In the genomic region with DNA sequence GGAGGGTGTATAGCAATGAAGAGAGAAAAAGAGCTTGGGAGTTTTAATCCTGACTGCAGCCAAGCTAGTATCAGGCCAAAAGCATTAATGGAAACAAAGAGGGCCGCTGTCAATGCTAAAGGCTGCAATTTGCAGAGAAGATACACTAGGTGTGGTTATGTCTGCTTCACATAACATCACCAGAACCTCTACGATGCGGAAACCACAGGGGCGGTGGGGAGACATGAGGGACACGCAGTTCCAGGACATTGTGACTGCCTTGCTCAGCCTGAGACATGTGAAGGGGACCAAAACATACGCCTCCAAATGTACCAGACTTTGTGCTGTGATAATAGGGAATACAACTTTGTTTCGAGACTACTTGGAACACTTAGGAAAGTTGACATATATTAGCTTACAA, we compare ENCODE assay signal across 21 cellular contexts.
A peak's percentile ranks its signal among the peaks of the same experiment; 100 is the strongest.
DNase-seq lines count a peak whose midpoint lies in the region; ATAC-seq and TF ChIP-seq lines count a peak whose summit lies in the region.
"Had no signal": no experiment of that assay in that cellular context is flagged by ENCODE, and none has a peak within 500 bp of the region (broad histone marks: within the 10 kb centered on the region; RNA-seq: fewer than 3 reads in every experiment).

No MANE protein-coding gene starts in this region.

- TF ChIP-seq EP300 in esophagus muscularis mucosa (IDR thresholded peaks at IDR 0.05), result no peak

- no peaks in the 10 kb centered on the region for H3K9me3 ChIP-seq in esophagus muscularis mucosa
- H3K9me3 ChIP-seq: MG63 had no signal

- H3K9me3 Mint-ChIP-seq in activated CD4-positive, alpha-beta T cell treated with anti-CD3 and anti-CD28 coated beads for 36 hours (ENCODE audit: low read depth), result no peaks in the 10 kb centered on the region
- H3K9me3 Mint-ChIP-seq in activated CD8-positive, alpha-beta memory T cell treated with anti-CD3 and anti-CD28 coated beads, Interleukin-2, amount 10 ng/mL, durations not matched to agents 7 days and 5 days (ENCODE audit: low read depth), result no peaks in the 10 kb centered on the region
- H3K9me3 Mint-ChIP-seq: activated T-helper 2 cell treated with anti-CD3 and anti-CD28 coated beads, Interferon-gamma antibody, Interleukin-2, Interleukin-4, amounts not matched to agents 10 μg/mL and 5 μg/mL and 100 μg/mL, durations not matched to agents 14 hours and 24 hours and 36 hours; neural crest cell had no signal

- TF ChIP-seq CTCF in esophagus muscularis mucosa (IDR thresholded peaks at IDR 0.05), result no peak

- no peak overlapping the region for H3K4me3 Mint-ChIP-seq in activated CD4-positive, alpha-beta T cell treated with anti-CD3 and anti-CD28 coated beads for 36 hours
- H3K4me3 Mint-ChIP-seq in activated CD8-positive, alpha-beta memory T cell treated with anti-CD3 and anti-CD28 coated beads, Interleukin-2, amount 10 ng/mL, durations not matched to agents 7 days and 5 days, result peak overlapping the region; percentile 3
- H3K4me3 Mint-ChIP-seq: neural crest cell had no signal

- no peak overlapping the region for H3K27ac Mint-ChIP-seq in activated CD4-positive, alpha-beta T cell treated with anti-CD3 and anti-CD28 coated beads for 36 hours
- H3K27ac Mint-ChIP-seq in activated CD8-positive, alpha-beta memory T cell treated with anti-CD3 and anti-CD28 coated beads, Interleukin-2, amount 10 ng/mL, durations not matched to agents 7 days and 5 days, result peak overlapping the region; percentile 71
- H3K27ac Mint-ChIP-seq: activated T-helper 2 cell treated with anti-CD3 and anti-CD28 coated beads, Interferon-gamma antibody, Interleukin-2, Interleukin-4, amounts not matched to agents 10 μg/mL and 5 μg/mL and 100 μg/mL, durations not matched to agents 14 hours and 24 hours and 36 hours had no signal

- no peak overlapping the region for H3K27ac ChIP-seq in esophagus muscularis mucosa (replicated peaks in 1 of 4)
- H3K27ac ChIP-seq: 22Rv1, hepatocyte had no signal

- peak; percentile 53 for DNase-seq in activated CD4-positive, alpha-beta T cell treated with anti-CD3 and anti-CD28 coated beads for 36 hours
- no peak for DNase-seq in activated CD4-positive, alpha-beta T cell treated with anti-CD3 and anti-CD28 coated beads for 1 hour
- DNase-seq in activated CD8-positive, alpha-beta memory T cell treated with anti-CD3 and anti-CD28 coated beads, Interleukin-2, amount 10 ng/mL, durations not matched to agents 7 days and 5 days, result peak; percentile 84
- peak; percentile 88 for DNase-seq in esophagus muscularis mucosa (ENCODE audit: extremely low spot score)
- peak; percentile 50 for DNase-seq in stimulated activated CD8-positive, alpha-beta memory T cell treated with anti-CD3 and anti-CD28 coated beads, Interleukin-4, amount 100 ng/mL, for 48 hours
- DNase-seq in cerebellum (ENCODE audit: low spot score), result no peak
- no peak for DNase-seq in NCI-H748 treated with DMSO at 0.1 percent for 48 hours (lab: John Stamatoyannopoulos, UW)
- DNase-seq in D341Med (ENCODE audit: low spot score), result no peak
- DNase-seq: HCEC 1CT; kidney; mesendoderm; MG63; PC-3; retina; stimulated activated CD4-positive, alpha-beta T cell treated with anti-CD3 and anti-CD28 coated beads, Interleukin-15, amount 100 ng/mL, for 24 hours; T-helper 9 cell had no signal

- peaks cover 0 to 6% (median 0%) of the 10 kb centered on the region in 4 donors for H3K4me1 ChIP-seq in esophagus muscularis mucosa

- peaks cover 2% of the 10 kb centered on the region for H3K36me3 Mint-ChIP-seq in activated CD4-positive, alpha-beta T cell treated with anti-CD3 and anti-CD28 coated beads for 36 hours (ENCODE audit: low read depth)
- H3K36me3 Mint-ChIP-seq in activated CD8-positive, alpha-beta memory T cell treated with anti-CD3 and anti-CD28 coated beads, Interleukin-2, amount 10 ng/mL, durations not matched to agents 7 days and 5 days, result no peaks in the 10 kb centered on the region

- H3K27me3 Mint-ChIP-seq in activated CD4-positive, alpha-beta T cell treated with anti-CD3 and anti-CD28 coated beads for 36 hours, result no peaks in the 10 kb centered on the region
- H3K27me3 Mint-ChIP-seq in activated CD8-positive, alpha-beta memory T cell treated with anti-CD3 and anti-CD28 coated beads, Interleukin-2, amount 10 ng/mL, durations not matched to agents 7 days and 5 days, result no peaks in the 10 kb centered on the region

- H3K27me3 ChIP-seq in esophagus muscularis mucosa, result peaks cover 0 to 5% (median 0%) of the 10 kb centered on the region in 4 donors
- H3K27me3 ChIP-seq: hepatocyte, MG63 had no signal

- CTCF ChIA-PET in activated CD4-positive, alpha-beta T cell treated with anti-CD3 and anti-CD28 coated beads for 36 hours (lab: Charles Lee), result interaction anchor here (0.7 to 2.2 kb wide), 8 partner anchors 10 to 130 kb away, joined by 3 to 11 read pairs (median 3); no protein-coding TSS in a partner anchor
- CTCF ChIA-PET in activated CD8-positive, alpha-beta memory T cell treated with anti-CD3 and anti-CD28 coated beads, Interleukin-2, amount 10 ng/mL, durations not matched to agents 7 days and 5 days (lab: Charles Lee), result interaction anchor here (1.2 to 3.3 kb wide), 9 partner anchors 17 to 128 kb away, joined by 3 to 42 read pairs (median 5); no protein-coding TSS in a partner anchor

- 88% methylated on average over 7 of the region's 7 CpGs for whole genome bisulfite sequencing in esophagus muscularis mucosa

- no peak overlapping the region for H3K4me3 ChIP-seq in esophagus muscularis mucosa
- H3K4me3 ChIP-seq: hepatocyte, MG63 had no signal

- intact Hi-C loops in activated CD4-positive, alpha-beta T cell treated with anti-CD3 and anti-CD28 coated beads for 36 hours (cut with DNase I, micrococcal nuclease), result loop anchor here in 1 of 2 experiments (2.0 kb wide), 3 partner anchors 35 to 185 kb away; no protein-coding TSS in a partner anchor
- intact Hi-C loops in esophagus muscularis mucosa (cut with DNase I), result no loop called here

- H3K36me3 ChIP-seq in esophagus muscularis mucosa, result no peaks in the 10 kb centered on the region
- H3K36me3 ChIP-seq: MG63 had no signal

- no peak for TF ChIP-seq POLR2A in esophagus muscularis mucosa (IDR thresholded peaks at IDR 0.05; ENCODE audit: low read depth)

- POLR2A ChIA-PET in activated CD4-positive, alpha-beta T cell treated with anti-CD3 and anti-CD28 coated beads for 36 hours (lab: Charles Lee), result no interaction called here

- ATAC-seq in activated CD4-positive, alpha-beta T cell treated with anti-CD3 and anti-CD28 coated beads for 36 hours, result peak; percentile 51
- ATAC-seq in activated CD8-positive, alpha-beta memory T cell treated with anti-CD3 and anti-CD28 coated beads, Interleukin-2, amount 10 ng/mL, durations not matched to agents 7 days and 5 days, result peak; percentile 86
- ATAC-seq: activated CD4-positive, CD25-positive, alpha-beta regulatory T cell treated with anti-CD3 and anti-CD28 coated beads, Interleukin-2, amount 50 U/mL, for 24 hours; PC-3 had no signal

- peaks cover 29% of the 10 kb centered on the region for H3K4me1 Mint-ChIP-seq in activated CD4-positive, alpha-beta T cell treated with anti-CD3 and anti-CD28 coated beads for 36 hours
- H3K4me1 Mint-ChIP-seq in activated CD8-positive, alpha-beta memory T cell treated with anti-CD3 and anti-CD28 coated beads, Interleukin-2, amount 10 ng/mL, durations not matched to agents 7 days and 5 days, result peaks cover 20% of the 10 kb centered on the region

Comparison
In these comparisons a context has a peak if more than half of its experiments do, and no peak if none do; other contexts are left out.
1. DNase-seq: peak in activated CD4-positive, alpha-beta T cell treated with anti-CD3 and anti-CD28 coated beads for 36 hours (single experiment), activated CD8-positive, alpha-beta memory T cell treated with anti-CD3 and anti-CD28 coated beads, Interleukin-2, amount 10 ng/mL, durations not matched to agents 7 days and 5 days (single experiment), esophagus muscularis mucosa (single experiment) and stimulated activated CD8-positive, alpha-beta memory T cell treated with anti-CD3 and anti-CD28 coated beads, Interleukin-4, amount 100 ng/mL, for 48 hours (single experiment); none in activated CD4-positive, alpha-beta T cell treated with anti-CD3 and anti-CD28 coated beads for 1 hour (single experiment), cerebellum (single experiment), NCI-H748 treated with DMSO at 0.1 percent for 48 hours (single experiment) and D341Med (single experiment).